In the genomic region with DNA sequence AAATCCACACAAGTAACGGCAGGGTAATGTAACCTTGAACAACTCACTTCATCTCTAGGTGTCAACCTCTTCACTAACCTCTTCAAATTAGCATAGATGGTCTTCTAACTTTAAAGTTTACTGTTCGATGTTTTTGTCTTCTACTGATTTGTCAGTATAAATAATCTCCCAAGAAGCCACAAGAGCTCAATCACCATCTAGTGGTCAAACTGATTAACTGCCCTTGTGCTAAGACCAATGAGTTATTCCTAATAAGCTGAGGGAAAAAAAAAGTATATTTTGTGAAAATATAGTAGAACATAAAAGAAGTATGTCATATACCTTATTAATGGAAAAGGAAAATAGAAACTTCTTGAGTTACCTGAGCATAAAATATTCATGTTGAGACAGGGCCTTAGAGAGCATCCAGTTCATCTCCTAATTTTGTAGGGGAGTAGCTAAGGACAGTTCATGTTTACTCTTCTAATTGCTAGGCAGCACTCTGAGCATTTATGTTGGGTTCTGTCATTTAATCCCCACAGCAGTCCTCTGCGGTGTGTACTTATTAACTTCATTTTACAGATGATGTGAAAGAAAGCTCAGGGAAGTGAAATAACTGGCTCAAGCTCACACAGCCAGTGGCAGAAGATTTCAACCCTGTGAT, we compare ENCODE assay signal across 9 cellular contexts.
DNase-seq lines count a peak whose midpoint lies in the region; ATAC-seq and TF ChIP-seq lines count a peak whose summit lies in the region.
"Had no signal": no experiment of that assay in that cellular context is flagged by ENCODE, and none has a peak within 500 bp of the region (broad histone marks: within the 10 kb centered on the region; RNA-seq: fewer than 3 reads in every experiment).

No MANE protein-coding gene starts in this region.

- H3K4me1 ChIP-seq in upper lobe of right lung: peaks cover 4% of the 10 kb centered on the region

- no peaks in the 10 kb centered on the region for H3K9me3 ChIP-seq in upper lobe of right lung

- H3K36me3 Mint-ChIP-seq in activated naive CD4-positive, alpha-beta T cell treated with anti-CD3 and anti-CD28 coated beads for 36 hours (ENCODE audit: low read depth): peaks cover 33% of the 10 kb centered on the region
- H3K36me3 Mint-ChIP-seq in activated naive CD4-positive, alpha-beta T cell treated with anti-CD3 and anti-CD28 coated beads, Interleukin-2, amount 50 U/mL, for 72 hours: peaks cover 15 to 26% of the 10 kb centered on the region in 2 donors

- DNase-seq in activated naive CD4-positive, alpha-beta T cell treated with anti-CD3 and anti-CD28 coated beads for 36 hours: no peak
- no peak for DNase-seq in activated naive CD4-positive, alpha-beta T cell treated with anti-CD3 and anti-CD28 coated beads, Interleukin-2, amount 50 U/mL, for 72 hours (ENCODE audit: low spot score in 2 of 2)
- DNase-seq in HFF-Myc (ENCODE audit: extremely low read depth, low read depth) (peak; percentile 38), NCI-H2171 (lab: John Stamatoyannopoulos, UW) (peak; percentile 17), T47D (ENCODE audit: low read depth in 1 of 2, low spot score in 1 of 2) (peak; percentile 32 to 66), kidney epithelial cell (ENCODE audit: low read depth) (peak; percentile 31), upper lobe of right lung (no peak), activated gamma-delta T cell treated with Interleukin-2 at 50 U/mL for 16 hours (no peak)

- H3K27me3 ChIP-seq in kidney epithelial cell (ENCODE audit: control insufficient read depth, insufficient read depth, low read length) (no peaks in the 10 kb centered on the region), upper lobe of right lung (no peaks in the 10 kb centered on the region)

- H3K27ac ChIP-seq in upper lobe of right lung: no peak overlapping the region

- no peaks in the 10 kb centered on the region for H3K9me3 Mint-ChIP-seq in activated naive CD4-positive, alpha-beta T cell treated with anti-CD3 and anti-CD28 coated beads for 36 hours
- peaks cover 0 to 2% of the 10 kb centered on the region in 2 donors for H3K9me3 Mint-ChIP-seq in activated naive CD4-positive, alpha-beta T cell treated with anti-CD3 and anti-CD28 coated beads, Interleukin-2, amount 50 U/mL, for 72 hours
- H3K9me3 Mint-ChIP-seq: dendritic cell treated with granulocyte-macrophage colony-stimulating factor and Interleukin-4, amounts not matched to agents 40 ng/mL and 50 ng/mL, for 4 days had no signal

- H3K4me1 Mint-ChIP-seq in activated naive CD4-positive, alpha-beta T cell treated with anti-CD3 and anti-CD28 coated beads for 36 hours (ENCODE audit: low read depth): no peaks in the 10 kb centered on the region

- H3K4me3 Mint-ChIP-seq in activated naive CD4-positive, alpha-beta T cell treated with anti-CD3 and anti-CD28 coated beads for 36 hours: no peak overlapping the region
- H3K4me3 Mint-ChIP-seq: dendritic cell treated with granulocyte-macrophage colony-stimulating factor and Interleukin-4, amounts not matched to agents 40 ng/mL and 50 ng/mL, for 4 days had no signal

- TF ChIP-seq CTCF in HFF-Myc (IDR thresholded peaks at IDR 0.05; ENCODE audit: low read depth, low read length, missing control alignments) (peak; percentile 67), kidney epithelial cell (IDR thresholded peaks at IDR 0.05; ENCODE audit: insufficient read depth, low read length, poor library complexity, severe bottlenecking) (peak; percentile 73), upper lobe of right lung (IDR thresholded peaks at IDR 0.05) (peak; percentile 80)

- ATAC-seq in activated naive CD4-positive, alpha-beta T cell treated with anti-CD3 and anti-CD28 coated beads, Interleukin-2, amount 50 U/mL, for 72 hours: no peak
- ATAC-seq in upper lobe of right lung: peak; percentile 77

- no peaks in the 10 kb centered on the region for H3K36me3 ChIP-seq in kidney epithelial cell (ENCODE audit: control insufficient read depth, insufficient read depth, low read length)
- H3K36me3 ChIP-seq in upper lobe of right lung: peaks cover 57% of the 10 kb centered on the region

- CTCF ChIA-PET in activated naive CD4-positive, alpha-beta T cell treated with anti-CD3 and anti-CD28 coated beads for 36 hours (lab: Charles Lee): interaction anchor here (0.6 to 2.8 kb wide), 25 partner anchors 9 to 683 kb away, joined by 3 to 18 read pairs (median 4); no protein-coding TSS in a partner anchor

- intact Hi-C loops in activated naive CD4-positive, alpha-beta T cell treated with anti-CD3 and anti-CD28 coated beads for 36 hours (cut with micrococcal nuclease): loop anchor here (1.0 to 2.0 kb wide), 4 partner anchors 144 to 449 kb away; no protein-coding TSS in a partner anchor
- intact Hi-C loops in upper lobe of right lung (cut with DNase I): no loop called here

- in situ Hi-C loops in T47D (cut with HindIII; ENCODE audit: low pct_unique_long_range_greater_than_20kb, low sequenced_read_pairs): no loop called here

- H3K4me3 ChIP-seq in HFF-Myc (replicated peaks; ENCODE audit: low read depth, low read length) (no peak overlapping the region), kidney epithelial cell (ENCODE audit: low read depth, low read length) (no peak overlapping the region), upper lobe of right lung (no peak overlapping the region)

- H3K27ac Mint-ChIP-seq in activated naive CD4-positive, alpha-beta T cell treated with anti-CD3 and anti-CD28 coated beads for 36 hours: peak overlapping the region; percentile 39
- H3K27ac Mint-ChIP-seq in activated naive CD4-positive, alpha-beta T cell treated with anti-CD3 and anti-CD28 coated beads, Interleukin-2, amount 50 U/mL, for 72 hours: peak overlapping the region in 1 of 2 donors; percentile 44
- H3K27ac Mint-ChIP-seq: dendritic cell treated with granulocyte-macrophage colony-stimulating factor and Interleukin-4, amounts not matched to agents 40 ng/mL and 50 ng/mL, for 4 days had no signal

- H3K27me3 Mint-ChIP-seq in activated naive CD4-positive, alpha-beta T cell treated with anti-CD3 and anti-CD28 coated beads for 36 hours (ENCODE audit: low read depth): no peaks in the 10 kb centered on the region
- H3K27me3 Mint-ChIP-seq: dendritic cell treated with granulocyte-macrophage colony-stimulating factor and Interleukin-4, amounts not matched to agents 40 ng/mL and 50 ng/mL, for 4 days had no signal

Comparison
In these comparisons a context has a peak if more than half of its experiments do, and no peak if none do; other contexts are left out.
1. DNase-seq: peak in HFF-Myc (single experiment), NCI-H2171 (single experiment), T47D (2 of 2) and kidney epithelial cell (single experiment); none in activated naive CD4-positive, alpha-beta T cell treated with anti-CD3 and anti-CD28 coated beads for 36 hours (single experiment), activated naive CD4-positive, alpha-beta T cell treated with anti-CD3 and anti-CD28 coated beads, Interleukin-2, amount 50 U/mL, for 72 hours (0 of 2), upper lobe of right lung (single experiment) and activated gamma-delta T cell treated with Interleukin-2 at 50 U/mL for 16 hours (single experiment).
2. Peak in every context shown above with its lines, with median percentiles within 50 percentile points of each other: CTCF ChIP-seq.